Comparison of ENCODE assay signal across 8 cellular contexts in genomic region chr19:2461751-2462634, GRCh38. TPM values are rescaled to one million over a fixed set of nuclear protein-coding genes. Genes with fewer than 3 reads are reported as not detected.
A peak's percentile ranks its signal among the peaks of the same experiment; 100 is the strongest.
DNase-seq lines count a peak whose midpoint lies in the region; ATAC-seq lines count a peak whose summit lies in the region.

No MANE protein-coding gene starts in this region.

- peak overlapping the region; percentile 86 for H3K27ac Mint-ChIP-seq in activated CD4-positive, alpha-beta memory T cell treated with anti-CD3 and anti-CD28 coated beads, Interleukin-2, amount 10 ng/mL, durations not matched to agents 7 days and 5 days

- no peaks in the 10 kb centered on the region for H3K27me3 ChIP-seq in muscle layer of colon (ENCODE audit: control insufficient read depth in 1 of 2, insufficient read depth in 2 of 2, low read length in 2 of 2)

- DNase-seq in NCI-H1417 (lab: John Stamatoyannopoulos, UW) (peak; percentile 71 to 93 (median 74)), NCI-H1417 treated with DMSO at 0.1 percent for 48 hours (lab: John Stamatoyannopoulos, UW) (no peak), Kasumi-1 (lab: John Stamatoyannopoulos, UW) (peak; percentile 49 to 54), epidermal melanocyte (ENCODE audit: insufficient read length, low spot score) (peak; percentile 83), superior temporal gyrus (ENCODE audit: extremely low spot score) (peak; percentile 24)
- peak; percentile 81 for DNase-seq in activated CD4-positive, alpha-beta memory T cell treated with anti-CD3 and anti-CD28 coated beads, Interleukin-2, amount 10 ng/mL, durations not matched to agents 7 days and 5 days

- ATAC-seq in HG02938 (IDR thresholded peaks at IDR 0.05; ENCODE audit: unreplicated experiment) = no peak

- no peak overlapping the region for H3K27ac ChIP-seq in muscle layer of colon (ENCODE audit: low read depth, low read length)

- H3K4me3 ChIP-seq in muscle layer of colon (ENCODE audit: low read depth in 1 of 2, low read length in 2 of 2) = peak overlapping the region; percentile 59 to 61

- H3K9me3 Mint-ChIP-seq in activated CD4-positive, alpha-beta memory T cell treated with anti-CD3 and anti-CD28 coated beads, Interleukin-2, amount 10 ng/mL, durations not matched to agents 7 days and 5 days = no peaks in the 10 kb centered on the region

- H3K9me3 ChIP-seq in muscle layer of colon (ENCODE audit: low read length) = no peaks in the 10 kb centered on the region

- CTCF ChIA-PET in activated CD4-positive, alpha-beta memory T cell treated with anti-CD3 and anti-CD28 coated beads, Interleukin-2, amount 10 ng/mL, durations not matched to agents 7 days and 5 days (lab: Charles Lee) = interaction anchor here (0.9 to 3.8 kb wide), 6 partner anchors 81 to 175 kb away, joined by 3 to 16 read pairs (median 4); no protein-coding TSS in a partner anchor

- no peaks in the 10 kb centered on the region for H3K27me3 Mint-ChIP-seq in activated CD4-positive, alpha-beta memory T cell treated with anti-CD3 and anti-CD28 coated beads, Interleukin-2, amount 10 ng/mL, durations not matched to agents 7 days and 5 days

- peaks cover 8% of the 10 kb centered on the region for H3K36me3 Mint-ChIP-seq in activated CD4-positive, alpha-beta memory T cell treated with anti-CD3 and anti-CD28 coated beads, Interleukin-2, amount 10 ng/mL, durations not matched to agents 7 days and 5 days (ENCODE audit: low read depth)

- H3K4me3 Mint-ChIP-seq in activated CD4-positive, alpha-beta memory T cell treated with anti-CD3 and anti-CD28 coated beads, Interleukin-2, amount 10 ng/mL, durations not matched to agents 7 days and 5 days = peak overlapping the region; percentile 95

- peaks cover 23% of the 10 kb centered on the region for H3K4me1 Mint-ChIP-seq in activated CD4-positive, alpha-beta memory T cell treated with anti-CD3 and anti-CD28 coated beads, Interleukin-2, amount 10 ng/mL, durations not matched to agents 7 days and 5 days

- no peaks in the 10 kb centered on the region for H3K36me3 ChIP-seq in muscle layer of colon (ENCODE audit: insufficient read depth, low read length)

- POLR2A ChIA-PET in activated CD4-positive, alpha-beta memory T cell treated with anti-CD3 and anti-CD28 coated beads, Interleukin-2, amount 10 ng/mL, durations not matched to agents 7 days and 5 days (lab: Charles Lee) = interaction anchor here (0.7 to 6.7 kb wide), 9 partner anchors 9 to 159 kb away, joined by 3 to 57 read pairs (median 5); partner anchors contain the start of gene GADD45B

- H3K4me1 ChIP-seq in muscle layer of colon (ENCODE audit: insufficient read depth, low read length) = peaks cover 4% of the 10 kb centered on the region

- no peak overlapping the region for H3K9ac ChIP-seq in muscle layer of colon (ENCODE audit: low read length)

RNA-seq across cellular contexts. Expression of gene LMNB2, which starts 5.2 kb away (rescaled TPM):
- total RNA-seq in activated CD4-positive, alpha-beta memory T cell treated with anti-CD3 and anti-CD28 coated beads, Interleukin-2, amount 10 ng/mL, durations not matched to agents 7 days and 5 days = 10 to 100 TPM; 92.9 to 96.6 TPM

RNA-seq across cellular contexts. Expression of gene GADD45B, which starts 13.9 kb away (rescaled TPM):
- total RNA-seq in activated CD4-positive, alpha-beta memory T cell treated with anti-CD3 and anti-CD28 coated beads, Interleukin-2, amount 10 ng/mL, durations not matched to agents 7 days and 5 days = 10 to 100 TPM; 52.2 to 54.3 TPM

RNA-seq across cellular contexts. Expression of gene TIMM13, which starts 34.6 kb away (rescaled TPM):
- 10 to 100 TPM; 44.5 to 47.4 TPM for total RNA-seq in activated CD4-positive, alpha-beta memory T cell treated with anti-CD3 and anti-CD28 coated beads, Interleukin-2, amount 10 ng/mL, durations not matched to agents 7 days and 5 days
